In the genomic region with DNA sequence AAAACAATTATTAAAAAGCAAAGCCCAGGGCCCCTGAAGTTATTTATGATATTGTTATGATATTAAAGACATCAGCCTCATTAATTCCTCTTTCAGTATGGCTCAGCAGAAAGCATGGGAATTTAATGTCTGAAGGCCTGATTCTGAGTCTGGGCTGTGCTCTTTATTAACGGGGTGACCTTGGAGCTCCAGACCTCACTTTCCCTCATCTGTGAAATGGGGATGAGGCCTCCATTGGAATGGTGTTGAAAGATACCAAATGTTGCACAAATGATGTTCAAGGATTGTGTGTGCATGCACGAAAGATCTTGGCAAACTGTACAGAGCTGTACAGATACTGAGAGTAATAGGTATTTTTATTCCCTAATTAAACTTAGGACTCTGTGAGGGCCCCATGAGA, we compare ENCODE assay signal across 3 cellular contexts.
A peak's percentile ranks its signal among the peaks of the same experiment; 100 is the strongest.
TF ChIP-seq lines count a peak whose summit lies in the region.

No MANE protein-coding gene starts in this region.

TF ChIP-seq in HepG2, 621 proteins besides CTCF, POLR2A, EP300 and RAD21:
- no peak for TF ChIP-seq ELK4 (CRISPR knock-in tag; IDR thresholded peaks at IDR 0.05; ENCODE audit: borderline replicate concordance)
- TF ChIP-seq ZNF629 (CRISPR knock-in tag; conservative IDR thresholded peaks at IDR 0.05), result peak; percentile 52

TF ChIP-seq in HEK293, 187 proteins besides CTCF, POLR2A, EP300 and RAD21:
- 0 out of 2 replicates have a peak, but pooled peaks have one; percentile 1 for TF ChIP-seq ZNF146 (tag by site-specific recombination; IDR thresholded peaks at IDR 0.05)
- TF ChIP-seq, protein P1, sequence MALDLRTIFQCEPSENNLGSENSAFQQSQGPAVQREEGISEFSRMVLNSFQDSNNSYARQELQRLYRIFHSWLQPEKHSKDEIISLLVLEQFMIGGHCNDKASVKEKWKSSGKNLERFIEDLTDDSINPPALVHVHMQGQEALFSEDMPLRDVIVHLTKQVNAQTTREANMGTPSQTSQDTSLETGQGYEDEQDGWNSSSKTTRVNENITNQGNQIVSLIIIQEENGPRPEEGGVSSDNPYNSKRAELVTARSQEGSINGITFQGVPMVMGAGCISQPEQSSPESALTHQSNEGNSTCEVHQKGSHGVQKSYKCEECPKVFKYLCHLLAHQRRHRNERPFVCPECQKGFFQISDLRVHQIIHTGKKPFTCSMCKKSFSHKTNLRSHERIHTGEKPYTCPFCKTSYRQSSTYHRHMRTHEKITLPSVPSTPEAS (tag by site-specific recombination; IDR thresholded peaks at IDR 0.05), result no peak

TF ChIP-seq in K562, 482 proteins besides CTCF, POLR2A, EP300 and RAD21:
- TF ChIP-seq RBM25 (IDR thresholded peaks at IDR 0.05; ENCODE audit: low read depth, low read length, severe bottlenecking) (peak; percentile 49), ZBTB17 (CRISPR knock-in tag; IDR thresholded peaks at IDR 0.05) (no peak), ESRRA (IDR thresholded peaks at IDR 0.05; ENCODE audit: borderline replicate concordance, low read depth) (peak; percentile 72; the same call in 1 of the 2 replicates)
